In genomic region chr12:94202245-94203180, GRCh38 we compare ENCODE assay signal across 12 cellular contexts. TPM values are rescaled to one million over a fixed set of nuclear protein-coding genes. Genes with fewer than 3 reads are reported as not detected.
DNase-seq lines count a peak whose midpoint lies in the region; ATAC-seq and TF ChIP-seq lines count a peak whose summit lies in the region.
"Had no signal": no experiment of that assay in that cellular context is flagged by ENCODE, and none has a peak within 500 bp of the region (broad histone marks: within the 10 kb centered on the region; RNA-seq: fewer than 3 reads in every experiment).

No MANE protein-coding gene starts in this region.

- no peaks in the 10 kb centered on the region for H3K27me3 Mint-ChIP-seq in activated CD4-positive, alpha-beta memory T cell treated with anti-CD3 and anti-CD28 coated beads, Interleukin-2, amount 10 ng/mL, durations not matched to agents 7 days and 5 days

- H3K9me3 ChIP-seq in MM.1S (replicated peaks; ENCODE audit: insufficient read depth, low read length): no peaks in the 10 kb centered on the region
- H3K9me3 ChIP-seq: gastrocnemius medialis, thyroid gland had no signal

- H4K20me1 ChIP-seq in MM.1S (ENCODE audit: insufficient read depth, low read length): no peaks in the 10 kb centered on the region

- no peak overlapping the region for H3K4me3 ChIP-seq in MM.1S (ENCODE audit: low read length)
- H3K4me3 ChIP-seq: gastrocnemius medialis, thyroid gland had no signal

- POLR2A ChIA-PET in activated CD4-positive, alpha-beta memory T cell treated with anti-CD3 and anti-CD28 coated beads, Interleukin-2, amount 10 ng/mL, durations not matched to agents 7 days and 5 days (lab: Charles Lee): interaction anchor here (0.6 to 6.9 kb wide), 5 partner anchors 9 to 1110 kb away, joined by 3 to 70 read pairs (median 4); partner anchors contain the start of gene PLXNC1

- no peak overlapping the region for H3K4me3 Mint-ChIP-seq in activated CD4-positive, alpha-beta memory T cell treated with anti-CD3 and anti-CD28 coated beads, Interleukin-2, amount 10 ng/mL, durations not matched to agents 7 days and 5 days
- H3K4me3 Mint-ChIP-seq: nephron progenitor cell had no signal

- DNase-seq in DMS53 (lab: John Stamatoyannopoulos, UW) (peak; percentile 66), MM.1S (no peak), left colon (no peak), NCI-H1436 (lab: John Stamatoyannopoulos, UW) (no peak)
- DNase-seq in activated CD4-positive, alpha-beta memory T cell treated with anti-CD3 and anti-CD28 coated beads, Interleukin-2, amount 10 ng/mL, durations not matched to agents 7 days and 5 days: peak; percentile 22
- DNase-seq: amniotic stem cell, gastrocnemius medialis, nephron progenitor cell, thyroid gland had no signal

- peaks cover 18% of the 10 kb centered on the region; the same call in 1 of the 2 replicates for H3K36me3 ChIP-seq in MM.1S (replicated peaks; ENCODE audit: insufficient read depth, low read length)
- H3K36me3 ChIP-seq: gastrocnemius medialis, thyroid gland had no signal

- no peak overlapping the region for H3K9ac ChIP-seq in MM.1S (ENCODE audit: low read length)

- H3K4me1 Mint-ChIP-seq in activated CD4-positive, alpha-beta memory T cell treated with anti-CD3 and anti-CD28 coated beads, Interleukin-2, amount 10 ng/mL, durations not matched to agents 7 days and 5 days: peaks cover 58% of the 10 kb centered on the region

- peaks cover 39% of the 10 kb centered on the region for H3K4me1 ChIP-seq in MM.1S (ENCODE audit: low read length)
- H3K4me1 ChIP-seq: gastrocnemius medialis, thyroid gland had no signal

- intact Hi-C loops in left colon (cut with DNase I, micrococcal nuclease): no loop called here

- H3K9me2 ChIP-seq in MM.1S (replicated peaks; ENCODE audit: insufficient read depth, low read length): no peaks in the 10 kb centered on the region

- CTCF ChIA-PET in activated CD4-positive, alpha-beta memory T cell treated with anti-CD3 and anti-CD28 coated beads, Interleukin-2, amount 10 ng/mL, durations not matched to agents 7 days and 5 days (lab: Charles Lee): interaction anchor here (1.1 kb wide), 1 partner anchor 15 kb away, joined by 3 read pairs; no protein-coding TSS in a partner anchor

- ATAC-seq in left colon (peak; percentile 32), HG02763 (IDR thresholded peaks at IDR 0.05; ENCODE audit: unreplicated experiment) (no peak), GM21619 (IDR thresholded peaks at IDR 0.05; ENCODE audit: unreplicated experiment) (no peak), GM21526 (IDR thresholded peaks at IDR 0.05; ENCODE audit: low FRiP score, unreplicated experiment) (no peak)
- ATAC-seq: gastrocnemius medialis had no signal

- peaks cover 94% of the 10 kb centered on the region for H3K79me2 ChIP-seq in MM.1S (ENCODE audit: low read length)

- no peaks in the 10 kb centered on the region for H3K9me3 Mint-ChIP-seq in activated CD4-positive, alpha-beta memory T cell treated with anti-CD3 and anti-CD28 coated beads, Interleukin-2, amount 10 ng/mL, durations not matched to agents 7 days and 5 days
- H3K9me3 Mint-ChIP-seq: nephron progenitor cell had no signal

- no peak for TF ChIP-seq CTCF in MM.1S (IDR thresholded peaks at IDR 0.05; ENCODE audit: low read length)

- peaks cover 56% of the 10 kb centered on the region for H3F3A ChIP-seq in MM.1S (ENCODE audit: insufficient read depth, low read length)

- no peaks in the 10 kb centered on the region for H3K27me3 ChIP-seq in MM.1S (replicated peaks; ENCODE audit: insufficient read depth, low read length)
- H3K27me3 ChIP-seq: gastrocnemius medialis, thyroid gland had no signal

- H3K27ac ChIP-seq in MM.1S (ENCODE audit: low read length): peak overlapping the region; percentile 99; the same call in 1 of the 2 replicates
- H3K27ac ChIP-seq: gastrocnemius medialis, thyroid gland had no signal

- no peak overlapping the region for H2AFZ ChIP-seq in MM.1S (ENCODE audit: low read length)

- peak overlapping the region; percentile 45 for H3K27ac Mint-ChIP-seq in activated CD4-positive, alpha-beta memory T cell treated with anti-CD3 and anti-CD28 coated beads, Interleukin-2, amount 10 ng/mL, durations not matched to agents 7 days and 5 days
- H3K27ac Mint-ChIP-seq: nephron progenitor cell had no signal

- peaks cover 31% of the 10 kb centered on the region for H3K36me3 Mint-ChIP-seq in activated CD4-positive, alpha-beta memory T cell treated with anti-CD3 and anti-CD28 coated beads, Interleukin-2, amount 10 ng/mL, durations not matched to agents 7 days and 5 days (ENCODE audit: low read depth)

- peak overlapping the region; percentile 23; the same call in 1 of the 2 replicates for H3K4me2 ChIP-seq in MM.1S (ENCODE audit: low read depth, low read length)

RNA-seq across cellular contexts. Expression of gene PLXNC1, which starts 54.1 kb away (rescaled TPM):
- total RNA-seq in activated CD4-positive, alpha-beta memory T cell treated with anti-CD3 and anti-CD28 coated beads, Interleukin-2, amount 10 ng/mL, durations not matched to agents 7 days and 5 days: 10 to 100 TPM; 27.0 to 27.1 TPM
- 10 to 100 TPM in 1 of 2 donors, 1 to 10 TPM in 1; 7.4 to 11.2 TPM for total RNA-seq in left colon

Comparison
In these comparisons a context has a peak if more than half of its experiments do, and no peak if none do; other contexts are left out.
1. DNase-seq: peak in DMS53 (single experiment) and activated CD4-positive, alpha-beta memory T cell treated with anti-CD3 and anti-CD28 coated beads, Interleukin-2, amount 10 ng/mL, durations not matched to agents 7 days and 5 days (single experiment); none in MM.1S (single experiment), left colon (0 of 2) and NCI-H1436 (single experiment).